In genomic region chr12:75774309-75775052, GRCh38 we compare ENCODE assay signal across 13 cellular contexts.
DNase-seq lines count a peak whose midpoint lies in the region; ATAC-seq, FAIRE-seq and TF ChIP-seq lines count a peak whose summit lies in the region.
"Had no signal": no experiment of that assay in that cellular context is flagged by ENCODE, and none has a peak within 500 bp of the region (broad histone marks: within the 10 kb centered on the region; RNA-seq: fewer than 3 reads in every experiment).

No MANE protein-coding gene starts in this region.

- no peak for TF ChIP-seq CTCF in pancreas (IDR thresholded peaks at IDR 0.05)

- H3K4me1 ChIP-seq in pancreas, result peaks cover 0 to 14% (median 10%) of the 10 kb centered on the region in 3 donors

- peak; percentile 50 for ATAC-seq in GM19025 (IDR thresholded peaks at IDR 0.05; ENCODE audit: low read depth, unreplicated experiment)
- ATAC-seq in HG02798 (IDR thresholded peaks at IDR 0.05; ENCODE audit: poor library complexity, unreplicated experiment), result peak; percentile 31
- ATAC-seq in pancreas, result peak in 3 of 4 donors; percentile 25 to 74 (median 55)
- no peak for ATAC-seq in HG03342 (IDR thresholded peaks at IDR 0.05; ENCODE audit: unreplicated experiment)
- ATAC-seq in left ventricle myocardium superior, result no peak
- no peak for ATAC-seq in GM18873 (IDR thresholded peaks at IDR 0.05; ENCODE audit: low FRiP score, unreplicated experiment)
- ATAC-seq: activated naive CD4-positive, alpha-beta T cell treated with anti-CD3 and anti-CD28 coated beads, Interleukin-2, amount 50 U/mL, for 72 hours had no signal

- intact Hi-C loops in pancreas (cut with DNase I), result no loop called here
- intact Hi-C loops in left ventricle myocardium superior (cut with micrococcal nuclease), result no loop called here

- no peaks in the 10 kb centered on the region for H3K27me3 ChIP-seq in pancreas

- WGBS in pancreas, 2 donors, result 12 to 14% methylated on average over 2 of the region's 2 CpGs

- no peaks in the 10 kb centered on the region for H3K36me3 ChIP-seq in pancreas

- no peaks in the 10 kb centered on the region for H3K9me3 ChIP-seq in pancreas

- DNase-seq in RPMI8226, result peak; percentile 28
- no peak for DNase-seq in pancreas
- DNase-seq in left ventricle myocardium superior, result no peak
- no peak for DNase-seq in MV-4-11 (lab: John Stamatoyannopoulos, UW)
- DNase-seq: CD4-positive, CD25-positive, alpha-beta regulatory T cell; NCI-H2171 treated with DMSO at 0.1 percent for 48 hours; stimulated activated naive CD4-positive, alpha-beta T cell treated with Interleukin-2 at 50 U/mL for 16 hours; T1000 had no signal

- H3K27ac ChIP-seq in pancreas, result peak overlapping the region in 1 of 4 donors; percentile 0

- no peak for FAIRE-seq in pancreas (lab: Jason Lieb, UNC)

- H3K4me3 ChIP-seq in pancreas, result no peak overlapping the region

Comparison
In these comparisons a context has a peak if more than half of its experiments do, and no peak if none do; other contexts are left out.
1. ATAC-seq: peak in GM19025 (single experiment), HG02798 (single experiment) and pancreas (3 of 4); none in HG03342 (single experiment), left ventricle myocardium superior (single experiment) and GM18873 (single experiment).